In the genomic region with DNA sequence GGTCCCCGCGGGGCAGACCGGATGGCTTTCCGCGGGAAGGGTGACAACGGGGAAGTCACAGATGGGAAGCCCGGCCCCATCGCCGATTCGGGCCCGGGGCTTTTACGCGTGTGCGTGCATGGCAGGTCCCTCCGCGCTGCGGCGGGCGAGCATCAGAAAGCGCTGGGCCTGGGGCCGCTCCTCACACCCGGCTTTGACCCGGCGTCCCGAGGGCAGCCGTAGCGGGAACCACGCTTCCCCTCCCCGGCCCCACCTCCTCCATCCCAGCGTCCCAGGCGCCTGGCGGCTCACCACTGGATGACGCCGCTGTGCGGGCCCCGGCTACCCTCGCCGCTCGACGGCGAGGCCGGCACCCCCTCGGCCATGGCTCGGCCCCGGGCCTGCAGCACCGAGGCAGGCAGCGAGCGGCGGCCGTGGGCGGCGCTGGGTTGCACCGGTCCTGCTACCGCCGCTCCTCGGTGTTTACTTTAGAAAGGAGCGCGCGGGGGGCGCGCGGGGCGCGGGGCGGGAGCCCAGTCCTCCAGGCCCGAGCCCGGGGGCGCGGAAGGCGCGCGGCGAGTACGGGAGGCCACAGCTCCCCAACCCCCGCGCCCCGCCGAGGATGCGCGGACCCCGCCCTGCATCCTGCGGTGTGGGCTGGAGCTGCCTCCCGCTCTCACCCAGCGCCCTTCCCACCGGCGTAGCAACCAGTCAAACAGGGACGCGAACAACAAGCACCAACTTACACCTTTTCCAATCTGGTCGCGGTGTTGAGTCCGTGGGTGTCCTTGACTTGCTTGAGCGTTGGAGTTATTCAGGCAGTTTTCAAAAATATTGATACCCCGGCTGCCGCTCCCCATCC, we compare ENCODE assay signal across 7 cellular contexts. TPM values are rescaled to one million over a fixed set of nuclear protein-coding genes. Genes with fewer than 3 reads are reported as not detected.
DNase-seq lines count a peak whose midpoint lies in the region; ATAC-seq, FAIRE-seq and TF ChIP-seq lines count a peak whose summit lies in the region.

No MANE protein-coding gene starts in this region.

- H3K36me3 Mint-ChIP-seq in T-helper 17 cell (ENCODE audit: low read depth): no peaks in the 10 kb centered on the region

- ATAC-seq in T-helper 17 cell (peak; percentile 67), GM19328 (IDR thresholded peaks at IDR 0.05; ENCODE audit: unreplicated experiment) (no peak)

- peak; percentile 33 for DNase-seq in HCEC 1CT
- peak in 1 of 3 donors; percentile 17 for DNase-seq in T-helper 17 cell
- DNase-seq in bronchial epithelial cell (ENCODE audit: low read depth): no peak
- DNase-seq in kidney epithelial cell (ENCODE audit: low read depth): no peak
- DNase-seq in stimulated activated CD4-positive, alpha-beta T cell treated with anti-CD3 and anti-CD28 coated beads, Interleukin-12 subunit alpha, Interleukin-12 subunit beta, amount 100 ng/mL, for 4 hours: peak; percentile 22
- DNase-seq in NAMALWA (ENCODE audit: low spot score): no peak

- no peaks in the 10 kb centered on the region for H3K36me3 ChIP-seq in bronchial epithelial cell (ENCODE audit: control insufficient read depth, insufficient read depth, low read length)
- H3K36me3 ChIP-seq in kidney epithelial cell (ENCODE audit: control insufficient read depth, insufficient read depth, low read length): no peaks in the 10 kb centered on the region

- TF ChIP-seq CTCF in bronchial epithelial cell (IDR thresholded peaks at IDR 0.05; ENCODE audit: insufficient read depth, low read length, severe bottlenecking) (no peak), kidney epithelial cell (IDR thresholded peaks at IDR 0.05; ENCODE audit: insufficient read depth, low read length, poor library complexity, severe bottlenecking) (no peak)

- no peaks in the 10 kb centered on the region for H3K27me3 Mint-ChIP-seq in T-helper 17 cell

- no peaks in the 10 kb centered on the region for H3K9me3 ChIP-seq in T-helper 17 cell (ENCODE audit: control insufficient read depth, low read length, poor library complexity, severe bottlenecking)

- peaks cover 7% of the 10 kb centered on the region for H3K4me1 Mint-ChIP-seq in T-helper 17 cell

- H3K4me3 ChIP-seq in bronchial epithelial cell (ENCODE audit: low read depth, low read length) (peak overlapping the region; percentile 42), kidney epithelial cell (ENCODE audit: low read depth, low read length) (peak overlapping the region; percentile 34)

- FAIRE-seq in bronchial epithelial cell (lab: Jason Lieb, UNC): no peak

- H3K27ac Mint-ChIP-seq in T-helper 17 cell: no peak overlapping the region

- H3K4me3 Mint-ChIP-seq in T-helper 17 cell: peak overlapping the region; percentile 82

- H3K27me3 ChIP-seq in bronchial epithelial cell (ENCODE audit: control insufficient read depth, insufficient read depth, low read length): no peaks in the 10 kb centered on the region
- H3K27me3 ChIP-seq in kidney epithelial cell (ENCODE audit: control insufficient read depth, insufficient read depth, low read length): no peaks in the 10 kb centered on the region

RNA-seq across cellular contexts. Expression of gene RFX8, which starts 0.8 kb away (rescaled TPM):
- total RNA-seq in T-helper 17 cell (under 1 TPM in 1 of 2 donors, not detected in 1; 0.44 TPM), bronchial epithelial cell (not detected in 2 replicates), kidney epithelial cell (0.25 and 3.3 TPM in 2 replicates)

Comparison
In these comparisons a context has a peak if more than half of its experiments do, and no peak if none do; other contexts are left out.
1. DNase-seq: peak in HCEC 1CT (single experiment) and stimulated activated CD4-positive, alpha-beta T cell treated with anti-CD3 and anti-CD28 coated beads, Interleukin-12 subunit alpha, Interleukin-12 subunit beta, amount 100 ng/mL, for 4 hours (single experiment); none in bronchial epithelial cell (single experiment), kidney epithelial cell (single experiment) and NAMALWA (single experiment).